In the genomic region with DNA sequence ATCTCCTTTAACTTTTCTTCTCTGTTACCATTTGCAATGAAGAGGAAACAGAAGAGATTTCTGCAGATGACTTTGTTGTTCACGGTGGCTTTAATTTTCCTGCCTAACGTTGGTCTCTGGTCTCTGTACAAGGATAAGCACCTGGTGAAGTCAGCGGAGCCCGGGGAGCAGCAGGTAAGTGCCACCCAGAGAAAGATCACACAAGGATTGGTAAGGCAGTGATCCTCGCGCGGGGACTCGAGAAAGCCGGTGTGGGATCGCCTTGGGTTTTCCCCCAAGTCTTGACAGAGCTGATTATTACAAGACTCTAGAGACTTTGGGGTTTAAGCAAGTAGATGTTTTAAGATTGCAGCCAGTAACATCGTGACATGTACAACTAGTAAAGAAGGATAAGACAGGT, we compare ENCODE assay signal across 15 cellular contexts. TPM values are rescaled to one million over a fixed set of nuclear protein-coding genes. Genes with fewer than 3 reads are reported as not detected.
"Had no signal": no experiment of that assay in that cellular context is flagged by ENCODE, and none has a peak within 500 bp of the region (broad histone marks: within the 10 kb centered on the region; RNA-seq: fewer than 3 reads in every experiment).

No MANE protein-coding gene starts in this region.

- DNase-seq: activated CD4-positive, alpha-beta T cell treated with anti-CD3 and anti-CD28 coated beads, Interleukin-2, amount 50 U/mL, for 4 hours; activated naive CD4-positive, alpha-beta T cell treated with anti-CD3 and anti-CD28 coated beads, Interleukin-2, amount 50 U/mL, for 16 hours; activated T-cell treated with anti-CD3 and anti-CD28 coated beads, Interleukin-2, amount 50 U/mL, for 1 hour; adrenal gland; central memory CD4-positive, alpha-beta T cell; effector memory CD4-positive, alpha-beta T cell; gastrocnemius medialis; naive thymus-derived CD8-positive, alpha-beta T cell; ovary had no signal

- ATAC-seq: activated CD4-positive, CD25-positive, alpha-beta regulatory T cell treated with anti-CD3 and anti-CD28 coated beads, Interleukin-2, amount 50 U/mL, for 24 hours; gastrocnemius medialis; naive thymus-derived CD8-positive, alpha-beta T cell had no signal

- H3K36me3 ChIP-seq: adrenal gland, gastrocnemius medialis, ovary, tibial nerve had no signal

- H3K4me3 Mint-ChIP-seq: naive thymus-derived CD8-positive, alpha-beta T cell had no signal

- H3K27ac ChIP-seq: adrenal gland, coronary artery, epithelial cell of prostate, gastrocnemius medialis, ovary, tibial nerve had no signal

- H3K9me3 ChIP-seq: adrenal gland, gastrocnemius medialis, ovary, tibial nerve had no signal

- H3K4me3 ChIP-seq: ovary had no signal

- H3K4me1 ChIP-seq: adrenal gland, gastrocnemius medialis had no signal

- H3K27me3 ChIP-seq: ovary had no signal

- H3K27ac Mint-ChIP-seq: naive thymus-derived CD8-positive, alpha-beta T cell had no signal

RNA-seq across cellular contexts. Expression of a gene that starts 1.3 kb away (rescaled TPM):
- total RNA-seq: gastrocnemius medialis; naive thymus-derived CD8-positive, alpha-beta T cell; renal cortical epithelial cell; T-helper 2 cell treated with Interferon-gamma antibody and Interleukin-4, amounts not matched to agents 100 ng/mL and 5 ng/mL, for 36 hours; tibial nerve had no signal
